In genomic region chr1:34916104-34916503, GRCh38 we compare ENCODE assay signal across 27 cellular contexts. TPM values are rescaled to one million over a fixed set of nuclear protein-coding genes. Genes with fewer than 3 reads are reported as not detected.
"Had no signal": no experiment of that assay in that cellular context is flagged by ENCODE, and none has a peak within 500 bp of the region (broad histone marks: within the 10 kb centered on the region; RNA-seq: fewer than 3 reads in every experiment).

No MANE protein-coding gene starts in this region.

- H3K4me3 Mint-ChIP-seq: activated CD4-positive, alpha-beta memory T cell treated with anti-CD3 and anti-CD28 coated beads, Interleukin-2, amount 10 ng/mL, durations not matched to agents 7 days and 5 days; activated CD4-positive, alpha-beta T cell treated with anti-CD3 and anti-CD28 coated beads for 36 hours; activated CD4-positive, alpha-beta T cell treated with anti-CD3 and anti-CD28 coated beads, Interleukin-2, amount 10 ng/mL, durations not matched to agents 24 days and 14 days; activated naive CD4-positive, alpha-beta T cell treated with anti-CD3 and anti-CD28 coated beads for 36 hours; activated naive CD4-positive, alpha-beta T cell treated with anti-CD3 and anti-CD28 coated beads, Interleukin-2, amount 50 U/mL, for 24 hours; activated naive CD8-positive, alpha-beta T cell treated with anti-CD3 and anti-CD28 coated beads for 36 hours; activated naive CD8-positive, alpha-beta T cell treated with anti-CD3 and anti-CD28 coated beads, Interleukin-2, amount 50 U/mL, for 24 hours; activated T-helper 1 cell treated with anti-CD3 and anti-CD28 coated beads, Interleukin-12 subunit alpha, Interleukin-12 subunit beta, Interleukin-2, Interleukin-4 antibody, amounts not matched to agents 30 ng/mL and 10 ng/mL and 1 ng/mL, durations not matched to agents 14 hours and 24 hours and 36 hours had no signal

- H3K27me3 ChIP-seq: adrenal gland, body of pancreas had no signal

- H3K27ac ChIP-seq: adrenal gland, body of pancreas, epithelial cell of prostate, esophagus squamous epithelium, gastroesophageal sphincter had no signal

- H3K4me1 ChIP-seq: body of pancreas, esophagus squamous epithelium, gastroesophageal sphincter had no signal

- H3K36me3 ChIP-seq: adrenal gland, esophagus squamous epithelium, gastroesophageal sphincter had no signal

- H3K36me3 Mint-ChIP-seq: activated naive CD4-positive, alpha-beta T cell treated with anti-CD3 and anti-CD28 coated beads, Interleukin-2, amount 50 U/mL, for 24 hours; activated naive CD8-positive, alpha-beta T cell treated with anti-CD3 and anti-CD28 coated beads for 36 hours had no signal

- H3K27ac Mint-ChIP-seq: activated CD4-positive, alpha-beta memory T cell treated with anti-CD3 and anti-CD28 coated beads, Interleukin-2, amount 10 ng/mL, durations not matched to agents 7 days and 5 days; activated CD4-positive, alpha-beta T cell treated with anti-CD3 and anti-CD28 coated beads for 36 hours; activated CD4-positive, alpha-beta T cell treated with anti-CD3 and anti-CD28 coated beads, Interleukin-2, amount 10 ng/mL, durations not matched to agents 24 days and 14 days; activated naive CD4-positive, alpha-beta T cell treated with anti-CD3 and anti-CD28 coated beads for 36 hours; activated naive CD4-positive, alpha-beta T cell treated with anti-CD3 and anti-CD28 coated beads, Interleukin-2, amount 50 U/mL, for 24 hours; activated naive CD8-positive, alpha-beta T cell treated with anti-CD3 and anti-CD28 coated beads for 36 hours; activated naive CD8-positive, alpha-beta T cell treated with anti-CD3 and anti-CD28 coated beads, Interleukin-2, amount 50 U/mL, for 24 hours; activated T-helper 1 cell treated with anti-CD3 and anti-CD28 coated beads, Interleukin-12 subunit alpha, Interleukin-12 subunit beta, Interleukin-2, Interleukin-4 antibody, amounts not matched to agents 30 ng/mL and 10 ng/mL and 1 ng/mL, durations not matched to agents 14 hours and 24 hours and 36 hours; activated T-helper 2 cell treated with anti-CD3 and anti-CD28 coated beads, Interferon-gamma antibody, Interleukin-2, Interleukin-4, amounts not matched to agents 10 μg/mL and 5 μg/mL and 100 μg/mL, durations not matched to agents 14 hours and 24 hours and 36 hours had no signal

- DNase-seq: activated CD4-positive, alpha-beta memory T cell treated with anti-CD3 and anti-CD28 coated beads, Interleukin-2, amount 10 ng/mL, durations not matched to agents 7 days and 5 days; activated CD4-positive, alpha-beta T cell treated with anti-CD3 and anti-CD28 coated beads for 36 hours; activated CD4-positive, alpha-beta T cell treated with anti-CD3 and anti-CD28 coated beads, Interleukin-2, amount 10 ng/mL, durations not matched to agents 24 days and 14 days; activated CD4-positive, CD25-positive, alpha-beta regulatory T cell; activated CD4-positive, CD25-positive, alpha-beta regulatory T cell treated with anti-CD3 and anti-CD28 coated beads, Interleukin-2, amount 50 U/mL, for 72 hours; activated CD8-positive, alpha-beta memory T cell treated with anti-CD3 and anti-CD28 coated beads, Interleukin-2, amount 50 U/mL, for 4 hours; activated effector memory CD4-positive, alpha-beta T cell treated with anti-CD3 and anti-CD28 coated beads, Interleukin-2, amount 50 U/mL, for 16 hours; activated naive CD4-positive, alpha-beta T cell treated with anti-CD3 and anti-CD28 coated beads for 36 hours; activated naive CD8-positive, alpha-beta T cell treated with anti-CD3 and anti-CD28 coated beads for 36 hours; activated naive CD8-positive, alpha-beta T cell treated with anti-CD3 and anti-CD28 coated beads, Interleukin-2, amount 50 U/mL, for 24 hours; activated T-cell treated with anti-CD3 and anti-CD28 coated beads, Interleukin-2, amount 50 U/mL, for 1 hour; activated T-cell treated with anti-CD3 and anti-CD28 coated beads, Interleukin-2, amount 50 U/mL, for 48 hours; amygdala; aorta; body of pancreas; caudate nucleus; effector memory CD4-positive, alpha-beta T cell; esophagus squamous epithelium; foreskin melanocyte; T-helper 2 cell had no signal

- H3K4me1 Mint-ChIP-seq: activated CD4-positive, alpha-beta memory T cell treated with anti-CD3 and anti-CD28 coated beads, Interleukin-2, amount 10 ng/mL, durations not matched to agents 7 days and 5 days; activated CD4-positive, alpha-beta T cell treated with anti-CD3 and anti-CD28 coated beads, Interleukin-2, amount 10 ng/mL, durations not matched to agents 24 days and 14 days; activated naive CD4-positive, alpha-beta T cell treated with anti-CD3 and anti-CD28 coated beads, Interleukin-2, amount 50 U/mL, for 24 hours had no signal

- ATAC-seq: activated CD4-positive, alpha-beta T cell treated with anti-CD3 and anti-CD28 coated beads for 36 hours; activated naive CD8-positive, alpha-beta T cell treated with anti-CD3 and anti-CD28 coated beads, Interleukin-2, amount 50 U/mL, for 24 hours; body of pancreas; gastroesophageal sphincter had no signal

- H3K4me3 ChIP-seq: adrenal gland, body of pancreas, esophagus squamous epithelium, gastroesophageal sphincter had no signal

- H3K9me3 Mint-ChIP-seq: activated CD4-positive, alpha-beta memory T cell treated with anti-CD3 and anti-CD28 coated beads, Interleukin-2, amount 10 ng/mL, durations not matched to agents 7 days and 5 days; activated CD4-positive, alpha-beta T cell treated with anti-CD3 and anti-CD28 coated beads, Interleukin-2, amount 10 ng/mL, durations not matched to agents 24 days and 14 days; activated naive CD4-positive, alpha-beta T cell treated with anti-CD3 and anti-CD28 coated beads for 36 hours; activated naive CD4-positive, alpha-beta T cell treated with anti-CD3 and anti-CD28 coated beads, Interleukin-2, amount 50 U/mL, for 24 hours; activated naive CD8-positive, alpha-beta T cell treated with anti-CD3 and anti-CD28 coated beads for 36 hours; activated naive CD8-positive, alpha-beta T cell treated with anti-CD3 and anti-CD28 coated beads, Interleukin-2, amount 50 U/mL, for 24 hours; activated T-helper 1 cell treated with anti-CD3 and anti-CD28 coated beads, Interleukin-12 subunit alpha, Interleukin-12 subunit beta, Interleukin-2, Interleukin-4 antibody, amounts not matched to agents 30 ng/mL and 10 ng/mL and 1 ng/mL, durations not matched to agents 14 hours and 24 hours and 36 hours; activated T-helper 2 cell treated with anti-CD3 and anti-CD28 coated beads, Interferon-gamma antibody, Interleukin-2, Interleukin-4, amounts not matched to agents 10 μg/mL and 5 μg/mL and 100 μg/mL, durations not matched to agents 14 hours and 24 hours and 36 hours had no signal

- H3K9me3 ChIP-seq: adrenal gland, body of pancreas, esophagus squamous epithelium, gastroesophageal sphincter had no signal

RNA-seq across cellular contexts. Expression of gene DLGAP3, which starts 13.3 kb away (rescaled TPM):
- total RNA-seq: fibroblast of lung had no signal
- polyA plus RNA-seq: fibroblast of lung had no signal
